10 cellular contexts compared by ENCODE assay signal in genomic region chr4:100106982-100107381, GRCh38.
DNase-seq lines count a peak whose midpoint lies in the region; ATAC-seq and TF ChIP-seq lines count a peak whose summit lies in the region.
"Had no signal": no experiment of that assay in that cellular context is flagged by ENCODE, and none has a peak within 500 bp of the region (broad histone marks: within the 10 kb centered on the region; RNA-seq: fewer than 3 reads in every experiment).

No MANE protein-coding gene starts in this region.

- no peaks in the 10 kb centered on the region for H3K36me3 ChIP-seq in CD8-positive, alpha-beta memory T cell (ENCODE audit: insufficient read depth, low read length)
- H3K36me3 ChIP-seq in esophagus squamous epithelium (no peaks in the 10 kb centered on the region), ovary (no peaks in the 10 kb centered on the region)

- peak; percentile 98 for ATAC-seq in GM19463 (IDR thresholded peaks at IDR 0.05; ENCODE audit: unreplicated experiment)
- peak; percentile 100 for ATAC-seq in HG03196 (IDR thresholded peaks at IDR 0.05; ENCODE audit: unreplicated experiment)
- ATAC-seq in activated CD8-positive, alpha-beta T cell treated with anti-CD3 and anti-CD28 coated beads for 36 hours, result peak; percentile 89

- H3K4me1 ChIP-seq in CD8-positive, alpha-beta memory T cell (ENCODE audit: insufficient read depth, low read length), result peaks cover 10% of the 10 kb centered on the region
- H3K4me1 ChIP-seq in esophagus squamous epithelium (no peaks in the 10 kb centered on the region), ovary (ENCODE audit: insufficient read depth) (no peaks in the 10 kb centered on the region)

- no peaks in the 10 kb centered on the region for H3K27me3 Mint-ChIP-seq in CD8-positive, alpha-beta memory T cell
- no peaks in the 10 kb centered on the region for H3K27me3 Mint-ChIP-seq in activated CD8-positive, alpha-beta T cell treated with anti-CD3 and anti-CD28 coated beads for 36 hours

- H3K9me3 ChIP-seq in CD8-positive, alpha-beta memory T cell (ENCODE audit: low read length), result no peaks in the 10 kb centered on the region
- H3K9me3 ChIP-seq in esophagus squamous epithelium, result no peaks in the 10 kb centered on the region
- H3K9me3 ChIP-seq in ovary, result no peaks in the 10 kb centered on the region

- peak overlapping the region in 7 of 8 donors; percentile 42 to 80 (median 67) for H3K27ac Mint-ChIP-seq in CD8-positive, alpha-beta memory T cell
- H3K27ac Mint-ChIP-seq in activated CD8-positive, alpha-beta T cell treated with anti-CD3 and anti-CD28 coated beads for 36 hours, result peak overlapping the region; percentile 64

- TF ChIP-seq POLR2A in esophagus squamous epithelium (IDR thresholded peaks at IDR 0.05), result no peak
- TF ChIP-seq POLR2A in ovary (IDR thresholded peaks at IDR 0.05), result no peak

- CTCF ChIA-PET in CD8-positive, alpha-beta memory T cell (lab: Charles Lee), result interaction anchor here (1.4 to 2.1 kb wide), 2 partner anchors 11 to 13 kb away, joined by 6 to 14 read pairs; no protein-coding TSS in a partner anchor
- CTCF ChIA-PET in activated CD8-positive, alpha-beta T cell treated with anti-CD3 and anti-CD28 coated beads for 36 hours (lab: Charles Lee), result interaction anchor here (1.7 to 8.9 kb wide), 3 partner anchors 9 to 109 kb away, joined by 3 to 72 read pairs (median 6); no protein-coding TSS in a partner anchor

- POLR2A ChIA-PET in CD8-positive, alpha-beta memory T cell (lab: Charles Lee), result interaction anchor here (0.8 kb wide), 1 partner anchor 31 kb away, joined by 3 read pairs; no protein-coding TSS in a partner anchor
- POLR2A ChIA-PET in activated CD8-positive, alpha-beta T cell treated with anti-CD3 and anti-CD28 coated beads for 36 hours (lab: Charles Lee), result interaction anchor here (0.8 kb wide), 1 partner anchor 56 kb away, joined by 3 read pairs; no protein-coding TSS in a partner anchor

- no peak for TF ChIP-seq CTCF in activated CD8-positive, alpha-beta T cell treated with anti-CD3 and anti-CD28 coated beads for 36 hours (IDR thresholded peaks at IDR 0.05)
- TF ChIP-seq CTCF in GM20000 (IDR thresholded peaks at IDR 0.05; ENCODE audit: extremely low read depth, missing control alignments) (no peak), esophagus squamous epithelium (IDR thresholded peaks at IDR 0.05) (no peak), ovary (IDR thresholded peaks at IDR 0.05) (no peak)

- no peaks in the 10 kb centered on the region for H3K36me3 Mint-ChIP-seq in CD8-positive, alpha-beta memory T cell
- no peaks in the 10 kb centered on the region for H3K36me3 Mint-ChIP-seq in activated CD8-positive, alpha-beta T cell treated with anti-CD3 and anti-CD28 coated beads for 36 hours (ENCODE audit: low read depth)

- H3K4me3 ChIP-seq in CD8-positive, alpha-beta memory T cell (ENCODE audit: low read length), result no peak overlapping the region
- H3K4me3 ChIP-seq in esophagus squamous epithelium, result no peak overlapping the region
- no peak overlapping the region for H3K4me3 ChIP-seq in ovary

- intact Hi-C loops in activated CD8-positive, alpha-beta T cell treated with anti-CD3 and anti-CD28 coated beads for 36 hours (cut with micrococcal nuclease), result no loop called here
- intact Hi-C loops in esophagus squamous epithelium (cut with DNase I), result no loop called here
- intact Hi-C loops in ovary (cut with DNase I), result no loop called here

- H3K27me3 ChIP-seq in CD8-positive, alpha-beta memory T cell (ENCODE audit: insufficient read depth, low read length, poor library complexity, severe bottlenecking), result no peaks in the 10 kb centered on the region
- no peaks in the 10 kb centered on the region for H3K27me3 ChIP-seq in esophagus squamous epithelium
- H3K27me3 ChIP-seq in ovary, result no peaks in the 10 kb centered on the region

- H3K9me3 Mint-ChIP-seq in CD8-positive, alpha-beta memory T cell, result no peaks in the 10 kb centered on the region
- H3K9me3 Mint-ChIP-seq in activated CD8-positive, alpha-beta T cell treated with anti-CD3 and anti-CD28 coated beads for 36 hours, result no peaks in the 10 kb centered on the region
- H3K9me3 Mint-ChIP-seq: neural crest cell had no signal

- WGBS in esophagus squamous epithelium, 2 donors, result 35 to 50% methylated on average over 1 of the region's 1 CpG
- WGBS in ovary, 3 donors, result 71 to 90% (median 74%) methylated on average over 1 of the region's 1 CpG

- DNase-seq in CD8-positive, alpha-beta memory T cell, result peak in 3 of 5 donors; percentile 49 to 56 (median 54)
- peak; percentile 64 for DNase-seq in activated CD8-positive, alpha-beta T cell treated with anti-CD3 and anti-CD28 coated beads for 36 hours
- DNase-seq in GM20000 (ENCODE audit: low spot score), result no peak
- DNase-seq in stimulated activated naive CD4-positive, alpha-beta T cell treated with Interleukin-2 at 50 U/mL for 16 hours (lab: John Stamatoyannopoulos, UW), result no peak
- no peak for DNase-seq in esophagus squamous epithelium (lab: John Stamatoyannopoulos, UW)
- no peak for DNase-seq in ovary
- DNase-seq: NCI-H1105 had no signal

- peaks cover 15 to 27% (median 19%) of the 10 kb centered on the region in 3 donors for H3K4me1 Mint-ChIP-seq in CD8-positive, alpha-beta memory T cell
- H3K4me1 Mint-ChIP-seq in activated CD8-positive, alpha-beta T cell treated with anti-CD3 and anti-CD28 coated beads for 36 hours (ENCODE audit: low read depth), result peaks cover 23% of the 10 kb centered on the region
- H3K4me1 Mint-ChIP-seq: neural crest cell had no signal

- peak overlapping the region in 5 of 7 donors; percentile 2 to 74 (median 16) for H3K4me3 Mint-ChIP-seq in CD8-positive, alpha-beta memory T cell
- no peak overlapping the region for H3K4me3 Mint-ChIP-seq in activated CD8-positive, alpha-beta T cell treated with anti-CD3 and anti-CD28 coated beads for 36 hours
- H3K4me3 Mint-ChIP-seq: neural crest cell had no signal

- H3K27ac ChIP-seq in CD8-positive, alpha-beta memory T cell (ENCODE audit: low read depth, low read length), result no peak overlapping the region
- H3K27ac ChIP-seq in esophagus squamous epithelium (no peak overlapping the region), ovary (no peak overlapping the region)

- no peak for TF ChIP-seq EP300 in ovary (IDR thresholded peaks at IDR 0.05)

Comparison
In these comparisons a context has a peak if more than half of its experiments do, and no peak if none do; other contexts are left out.
1. DNase-seq: peak in CD8-positive, alpha-beta memory T cell (3 of 5) and activated CD8-positive, alpha-beta T cell treated with anti-CD3 and anti-CD28 coated beads for 36 hours (single experiment); none in GM20000 (single experiment), stimulated activated naive CD4-positive, alpha-beta T cell treated with Interleukin-2 at 50 U/mL for 16 hours (single experiment), esophagus squamous epithelium (single experiment) and ovary (0 of 5).
2. Peak in every context shown above with its lines, with median percentiles within 50 percentile points of each other: ATAC-seq.